9 cellular contexts compared by ENCODE assay signal in the genomic region with DNA sequence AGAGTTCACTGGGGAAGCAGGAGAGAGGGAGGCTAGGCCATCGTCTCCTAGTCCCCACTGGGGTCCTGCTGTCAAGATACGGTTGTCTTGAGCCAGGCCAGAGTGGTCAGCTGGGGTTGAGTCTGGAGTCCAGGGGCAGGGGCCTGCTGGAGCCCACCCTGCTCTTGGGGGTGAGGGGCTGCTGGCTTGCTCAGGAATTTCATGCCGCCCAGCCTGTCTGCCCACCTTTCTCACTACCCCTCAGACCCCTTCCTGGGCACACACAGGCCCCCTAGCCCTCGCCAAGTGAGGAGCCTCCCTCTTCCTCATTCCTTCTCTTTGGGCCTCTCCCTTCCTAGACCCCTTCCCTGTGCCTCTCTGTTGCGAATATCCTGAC. TPM values are rescaled to one million over a fixed set of nuclear protein-coding genes. Genes with fewer than 3 reads are reported as not detected.
A peak's percentile ranks its signal among the peaks of the same experiment; 100 is the strongest.
DNase-seq lines count a peak whose midpoint lies in the region; ATAC-seq, FAIRE-seq and TF ChIP-seq lines count a peak whose summit lies in the region.
"Had no signal": no experiment of that assay in that cellular context is flagged by ENCODE, and none has a peak within 500 bp of the region (broad histone marks: within the 10 kb centered on the region; RNA-seq: fewer than 3 reads in every experiment).

No MANE protein-coding gene starts in this region.

- H3K36me3 ChIP-seq in heart right ventricle (peaks cover 0 to 22% (median 0%) of the 10 kb centered on the region in 9 donors), astrocyte (ENCODE audit: insufficient read depth, low read length) (peaks cover 7% of the 10 kb centered on the region), uterus (no peaks in the 10 kb centered on the region)

- peak overlapping the region; percentile 93 for H3K9ac ChIP-seq in astrocyte (ENCODE audit: low read length)

- no peak overlapping the region for H2AFZ ChIP-seq in astrocyte (ENCODE audit: low read depth, low read length)

- H3K4me2 ChIP-seq in astrocyte (ENCODE audit: low read length), result peak overlapping the region; percentile 92

- H3K4me1 Mint-ChIP-seq in astrocyte (ENCODE audit: low read depth, unreplicated experiment) (peaks cover 23% of the 10 kb centered on the region), memory B cell (peaks cover 48% of the 10 kb centered on the region)

- TF ChIP-seq CTCF in heart right ventricle (IDR thresholded peaks at IDR 0.05) (no peak), astrocyte (IDR thresholded peaks at IDR 0.05; ENCODE audit: insufficient read depth, low read depth, low read length) (no peak), uterus (IDR thresholded peaks at IDR 0.05) (no peak)

- peaks cover 89% of the 10 kb centered on the region for H4K20me1 ChIP-seq in astrocyte (ENCODE audit: insufficient read depth, low read length)

- intact Hi-C loops in heart right ventricle (cut with DNase I), result loop anchor here in 3 of 10 donors (5.0 to 10.0 kb wide), 3 partner anchors 50 to 348 kb away; a partner anchor contains a TSS
- intact Hi-C loops in left cardiac atrium (cut with DNase I), result loop anchor here in 1 of 2 donors (5.0 kb wide), 1 partner anchor 55 kb away; a partner anchor contains a TSS
- intact Hi-C loops in uterus (cut with DNase I; ENCODE audit: low total_unique reads), result loop anchor here (10.0 kb wide), 2 partner anchors 52 to 58 kb away; a partner anchor contains a TSS

- H3K9me3 Mint-ChIP-seq in astrocyte (ENCODE audit: unreplicated experiment) (no peaks in the 10 kb centered on the region), memory B cell (no peaks in the 10 kb centered on the region)

- CTCF ChIA-PET in HEK293T (lab: Yijun Ruan, JAX), result no interaction called here

- no peak for FAIRE-seq in astrocyte (lab: Jason Lieb, UNC)

- WGBS in heart right ventricle, 2 donors, result 73 to 89% methylated on average over 4 to 5 of the region's 5 CpGs

- H3K79me2 ChIP-seq in astrocyte (ENCODE audit: insufficient read depth, low read length), result peaks cover 92% of the 10 kb centered on the region

- peak overlapping the region in 7 of 10 donors; percentile 68 to 92 (median 85) for H3K4me3 ChIP-seq in heart right ventricle
- H3K4me3 ChIP-seq in astrocyte (ENCODE audit: insufficient read depth, low read depth, low read length), result peak overlapping the region; percentile 97
- peak overlapping the region; percentile 56 to 92 for H3K4me3 ChIP-seq in uterus

- no peak for TF ChIP-seq POLR2A in uterus (IDR thresholded peaks at IDR 0.05)

- H3K27me3 Mint-ChIP-seq in astrocyte (ENCODE audit: low read depth, unreplicated experiment) (no peaks in the 10 kb centered on the region), memory B cell (no peaks in the 10 kb centered on the region)

- peaks cover 35 to 84% (median 71%) of the 10 kb centered on the region in 9 donors for H3K4me1 ChIP-seq in heart right ventricle
- peaks cover 69% of the 10 kb centered on the region for H3K4me1 ChIP-seq in astrocyte (ENCODE audit: insufficient read depth, low read length)
- peaks cover 5 to 36% of the 10 kb centered on the region in 2 donors for H3K4me1 ChIP-seq in uterus

- ATAC-seq in heart right ventricle, result no peak
- ATAC-seq in left cardiac atrium, result no peak
- no peak for ATAC-seq in memory B cell (ENCODE audit: low read depth)
- ATAC-seq: activated CD4-positive, CD25-positive, alpha-beta regulatory T cell treated with anti-CD3 and anti-CD28 coated beads, Interleukin-2, amount 50 U/mL, for 24 hours had no signal

- H3K9me3 ChIP-seq in heart right ventricle (no peaks in the 10 kb centered on the region), astrocyte (ENCODE audit: insufficient read depth, low read depth, low read length) (no peaks in the 10 kb centered on the region), uterus (no peaks in the 10 kb centered on the region)

- DNase-seq in heart right ventricle (no peak), left cardiac atrium (no peak), astrocyte (ENCODE audit: low read depth) (no peak), memory B cell (ENCODE audit: low spot score in 2 of 2) (no peak), uterus (no peak), AG20443 (ENCODE audit: low spot score) (no peak), HEK293T (ENCODE audit: extremely low spot score) (no peak), SW 1271 (lab: John Stamatoyannopoulos, UW) (no peak)

- POLR2A ChIA-PET in HEK293T (lab: Yijun Ruan, JAX), result no interaction called here

- H3K27ac ChIP-seq in heart right ventricle (peak overlapping the region in 3 of 10 donors; percentile 69 to 89 (median 84)), astrocyte (ENCODE audit: low read depth, low read length) (peak overlapping the region; percentile 7), uterus (peak overlapping the region in 1 of 2 donors; percentile 81)

- peak overlapping the region; percentile 84 for H3K27ac Mint-ChIP-seq in astrocyte (ENCODE audit: unreplicated experiment)
- peak overlapping the region; percentile 56 for H3K27ac Mint-ChIP-seq in memory B cell

- peak overlapping the region; percentile 96 for H3K4me3 Mint-ChIP-seq in astrocyte (ENCODE audit: unreplicated experiment)
- H3K4me3 Mint-ChIP-seq in memory B cell, result peak overlapping the region; percentile 94

- H3K36me3 Mint-ChIP-seq in astrocyte (ENCODE audit: low read depth, unreplicated experiment) (peaks cover 8% of the 10 kb centered on the region), memory B cell (no peaks in the 10 kb centered on the region)

- no peaks in the 10 kb centered on the region for H3K27me3 ChIP-seq in heart right ventricle
- H3K27me3 ChIP-seq in astrocyte (ENCODE audit: insufficient read depth, low read length), result no peaks in the 10 kb centered on the region
- H3K27me3 ChIP-seq in uterus, result no peaks in the 10 kb centered on the region

TF ChIP-seq in HEK293T, 16 proteins besides CTCF, POLR2A, EP300 and RAD21:
- TF ChIP-seq FOXA1 (IDR thresholded peaks at IDR 0.05) (no peak), SP1 (IDR thresholded peaks at IDR 0.05) (no peak), CTBP1 (IDR thresholded peaks at IDR 0.05; ENCODE audit: borderline replicate concordance) (no peak), FOXK2 (IDR thresholded peaks at IDR 0.05) (no peak), LEF1 (IDR thresholded peaks at IDR 0.05; ENCODE audit: borderline replicate concordance) (no peak), NFRKB (IDR thresholded peaks at IDR 0.05) (no peak), HDGF (IDR thresholded peaks at IDR 0.05; ENCODE audit: borderline replicate concordance) (no peak), TARDBP (IDR thresholded peaks at IDR 0.05) (no peak)
TF ChIP-seq in HEK293T: peak in this region for 0.

RNA-seq across cellular contexts. Expression of a gene that starts 1.3 kb away (rescaled TPM):
- total RNA-seq in heart right ventricle (10 to 100 TPM; 16.9 to 44.9 (median 23.8) TPM), left cardiac atrium (10 to 100 TPM; 31.1 to 34.9 TPM), astrocyte (92.1 and 93.1 TPM in 2 replicates), uterus (10 to 100 TPM; 15.3 to 97.1 (median 51.7) TPM)
- 10 to 100 TPM; 14.6 to 28.2 TPM for polyA plus RNA-seq in heart right ventricle

RNA-seq across cellular contexts. Expression of a gene that starts 8.4 kb away (rescaled TPM):
- total RNA-seq in heart right ventricle (1 to 10 TPM in 8 of 10 donors, under 1 TPM in 2; 0.74 to 4.3 (median 1.6) TPM), left cardiac atrium (under 1 TPM; 0.81 to 0.88 TPM), astrocyte (1.2 and 1.4 TPM in 2 replicates), uterus (under 1 TPM in 1 of 4 donors, not detected in 3; 0.21 TPM)
- polyA plus RNA-seq in heart right ventricle, result 1 to 10 TPM in 1 of 2 donors, under 1 TPM in 1; 0.26 to 6.4 TPM

RNA-seq across cellular contexts. Expression of a gene that starts 21.1 kb away (rescaled TPM):
- total RNA-seq in heart right ventricle (100 to 1,000 TPM in 6 of 10 donors, 10 to 100 TPM in 4; 79.3 to 122 (median 104) TPM), left cardiac atrium (100 to 1,000 TPM in 1 of 2 donors, 10 to 100 TPM in 1; 82.2 to 104 TPM), astrocyte (112 and 128 TPM in 2 replicates), uterus (100 to 1,000 TPM; 149 to 383 (median 197) TPM)
- 100 to 1,000 TPM in 1 of 2 donors, 10 to 100 TPM in 1; 76.7 to 114 TPM for polyA plus RNA-seq in heart right ventricle

RNA-seq across cellular contexts. Expression of a gene that starts 39.6 kb away (rescaled TPM):
- total RNA-seq in heart right ventricle (1 to 10 TPM in 5 of 10 donors, under 1 TPM in 5; 0.24 to 6.0 (median 1.1) TPM), left cardiac atrium (1 to 10 TPM; 5.9 to 6.1 TPM), astrocyte (0.66 and 1.3 TPM in 2 replicates), uterus (1 to 10 TPM in 1 of 4 donors, under 1 TPM in 1, not detected in 2; 0.40 to 2.7 TPM)
- 1 to 10 TPM in 1 of 2 donors, under 1 TPM in 1; 0.33 to 3.4 TPM for polyA plus RNA-seq in heart right ventricle

RNA-seq across cellular contexts. Expression of a gene that starts 48.4 kb away (rescaled TPM):
- total RNA-seq in heart right ventricle (10 to 100 TPM; 19.3 to 28.8 (median 23.6) TPM), left cardiac atrium (10 to 100 TPM; 24.9 to 26.9 TPM), astrocyte (32.6 and 34.7 TPM in 2 replicates), uterus (10 to 100 TPM in 3 of 4 donors, 1 to 10 TPM in 1; 9.3 to 32.8 (median 21.5) TPM)
- polyA plus RNA-seq in heart right ventricle, result 10 to 100 TPM; 38.8 to 43.1 TPM
